11 cellular contexts compared by ENCODE assay signal in genomic region chr5:74127377-74128338, GRCh38.
DNase-seq lines count a peak whose midpoint lies in the region; ATAC-seq and TF ChIP-seq lines count a peak whose summit lies in the region.
"Had no signal": no experiment of that assay in that cellular context is flagged by ENCODE, and none has a peak within 500 bp of the region (broad histone marks: within the 10 kb centered on the region; RNA-seq: fewer than 3 reads in every experiment).

No MANE protein-coding gene starts in this region.

- no peaks in the 10 kb centered on the region for H3K9me3 Mint-ChIP-seq in nephron progenitor cell
- no peaks in the 10 kb centered on the region for H3K9me3 Mint-ChIP-seq in activated T-cell treated with anti-CD3 and anti-CD28 coated beads, Interleukin-2, amount 50 U/mL, for 72 hours

- H3K27ac ChIP-seq in cardiac muscle cell (no peak overlapping the region), upper lobe of right lung (no peak overlapping the region)
- H3K27ac ChIP-seq: SJCRH30, transverse colon had no signal

- H3K36me3 ChIP-seq in cardiac muscle cell (no peaks in the 10 kb centered on the region), upper lobe of right lung (no peaks in the 10 kb centered on the region)
- H3K36me3 ChIP-seq: SJCRH30, transverse colon had no signal

- peak; percentile 78 for ATAC-seq in SK-N-SH treated with all-trans-retinoic acid at 6 μM for 48 hours
- peak; percentile 74 for ATAC-seq in upper lobe of right lung
- ATAC-seq in activated T-cell treated with anti-CD3 and anti-CD28 coated beads, Interleukin-2, amount 50 U/mL, for 72 hours (replicated peaks in 1 of 2) = no peak

- H3K9me3 ChIP-seq in cardiac muscle cell (ENCODE audit: low read depth) = no peaks in the 10 kb centered on the region
- no peaks in the 10 kb centered on the region for H3K9me3 ChIP-seq in upper lobe of right lung
- H3K9me3 ChIP-seq: SJCRH30, transverse colon had no signal

- DNase-seq in cardiac muscle cell (ENCODE audit: low read depth in 1 of 2, low spot score in 1 of 2) (peak in 1 of 2 donors; percentile 24), cardiac septum (ENCODE audit: low spot score) (no peak), iPS-NIHi11 (ENCODE audit: low spot score) (peak; percentile 29), upper lobe of right lung (no peak), nephron progenitor cell (no peak), amygdala (lab: John Stamatoyannopoulos, UW) (no peak)
- DNase-seq in activated T-cell treated with anti-CD3 and anti-CD28 coated beads, Interleukin-2, amount 50 U/mL, for 72 hours = no peak
- DNase-seq: aorta, SJCRH30, transverse colon had no signal

- no peak overlapping the region for H3K27ac Mint-ChIP-seq in nephron progenitor cell
- no peak overlapping the region for H3K27ac Mint-ChIP-seq in activated T-cell treated with anti-CD3 and anti-CD28 coated beads, Interleukin-2, amount 50 U/mL, for 72 hours

- H3K4me3 ChIP-seq in cardiac muscle cell = no peak overlapping the region
- no peak overlapping the region for H3K4me3 ChIP-seq in upper lobe of right lung
- H3K4me3 ChIP-seq: SJCRH30, transverse colon had no signal

- no peaks in the 10 kb centered on the region for H3K36me3 Mint-ChIP-seq in nephron progenitor cell (ENCODE audit: low read depth)
- no peaks in the 10 kb centered on the region for H3K36me3 Mint-ChIP-seq in activated T-cell treated with anti-CD3 and anti-CD28 coated beads, Interleukin-2, amount 50 U/mL, for 72 hours (ENCODE audit: insufficient read depth in 2 of 2)

- H3K4me1 ChIP-seq in cardiac muscle cell (ENCODE audit: low read depth) = no peaks in the 10 kb centered on the region
- peaks cover 7% of the 10 kb centered on the region for H3K4me1 ChIP-seq in upper lobe of right lung

- H3K27me3 ChIP-seq in cardiac muscle cell (no peaks in the 10 kb centered on the region), upper lobe of right lung (no peaks in the 10 kb centered on the region)
- H3K27me3 ChIP-seq: SJCRH30, transverse colon had no signal

- TF ChIP-seq CTCF in cardiac muscle cell (IDR thresholded peaks at IDR 0.05; ENCODE audit: low read depth, low read length) (peak; percentile 20), upper lobe of right lung (IDR thresholded peaks at IDR 0.05) (peak; percentile 29), nephron progenitor cell (IDR thresholded peaks at IDR 0.05) (no peak)

- intact Hi-C loops in cardiac septum (cut with DNase I) (no loop called here), upper lobe of right lung (cut with DNase I) (no loop called here)

- peaks cover 29% of the 10 kb centered on the region for H3K4me1 Mint-ChIP-seq in nephron progenitor cell
- H3K4me1 Mint-ChIP-seq in activated T-cell treated with anti-CD3 and anti-CD28 coated beads, Interleukin-2, amount 50 U/mL, for 72 hours (ENCODE audit: low read depth) = no peaks in the 10 kb centered on the region

- peaks cover 1% of the 10 kb centered on the region for H3K27me3 Mint-ChIP-seq in nephron progenitor cell (ENCODE audit: low read depth, poor library complexity)
- H3K27me3 Mint-ChIP-seq in activated T-cell treated with anti-CD3 and anti-CD28 coated beads, Interleukin-2, amount 50 U/mL, for 72 hours (ENCODE audit: low read depth) = peaks cover 29% of the 10 kb centered on the region

- H3K4me3 Mint-ChIP-seq in nephron progenitor cell = no peak overlapping the region
- H3K4me3 Mint-ChIP-seq in activated T-cell treated with anti-CD3 and anti-CD28 coated beads, Interleukin-2, amount 50 U/mL, for 72 hours = no peak overlapping the region

TF ChIP-seq in SK-N-SH treated with all-trans-retinoic acid at 6 μM for 48 hours, 23 proteins besides CTCF, POLR2A, EP300 and RAD21:
- TF ChIP-seq PPARA (CRISPR knock-in tag; IDR thresholded peaks at IDR 0.05; ENCODE audit: borderline replicate concordance) (no peak), PATZ1 (CRISPR knock-in tag; IDR thresholded peaks at IDR 0.05; ENCODE audit: borderline replicate concordance) (no peak), ZFP3 (CRISPR knock-in tag; IDR thresholded peaks at IDR 0.05) (no peak), CSDC2 (CRISPR knock-in tag; IDR thresholded peaks at IDR 0.05) (no peak), ZC3H10 (CRISPR knock-in tag; IDR thresholded peaks at IDR 0.05) (no peak), ZNF70 (CRISPR knock-in tag; IDR thresholded peaks at IDR 0.05) (no peak), ARNTL (CRISPR knock-in tag; IDR thresholded peaks at IDR 0.05; ENCODE audit: borderline replicate concordance, low read depth) (no peak), POU6F1 (CRISPR knock-in tag; IDR thresholded peaks at IDR 0.05; ENCODE audit: borderline replicate concordance, low read depth) (no peak), ISL1 (CRISPR knock-in tag; IDR thresholded peaks at IDR 0.05) (no peak), CSRNP3 (CRISPR knock-in tag; IDR thresholded peaks at IDR 0.05) (no peak), BACH2 (CRISPR knock-in tag; IDR thresholded peaks at IDR 0.05; ENCODE audit: borderline replicate concordance) (no peak), RARB (CRISPR knock-in tag; IDR thresholded peaks at IDR 0.05) (no peak), ZNF565 (CRISPR knock-in tag; conservative IDR thresholded peaks at IDR 0.05; ENCODE audit: low read depth) (no peak), TOX (CRISPR knock-in tag; IDR thresholded peaks at IDR 0.05; ENCODE audit: borderline replicate concordance) (no peak)

Comparison
In these comparisons a context has a peak if more than half of its experiments do, and no peak if none do; other contexts are left out.
1. ATAC-seq: peak in SK-N-SH treated with all-trans-retinoic acid at 6 μM for 48 hours (single experiment) and upper lobe of right lung (single experiment); none in activated T-cell treated with anti-CD3 and anti-CD28 coated beads, Interleukin-2, amount 50 U/mL, for 72 hours (0 of 2).